9 cellular contexts compared by ENCODE assay signal in the genomic region with DNA sequence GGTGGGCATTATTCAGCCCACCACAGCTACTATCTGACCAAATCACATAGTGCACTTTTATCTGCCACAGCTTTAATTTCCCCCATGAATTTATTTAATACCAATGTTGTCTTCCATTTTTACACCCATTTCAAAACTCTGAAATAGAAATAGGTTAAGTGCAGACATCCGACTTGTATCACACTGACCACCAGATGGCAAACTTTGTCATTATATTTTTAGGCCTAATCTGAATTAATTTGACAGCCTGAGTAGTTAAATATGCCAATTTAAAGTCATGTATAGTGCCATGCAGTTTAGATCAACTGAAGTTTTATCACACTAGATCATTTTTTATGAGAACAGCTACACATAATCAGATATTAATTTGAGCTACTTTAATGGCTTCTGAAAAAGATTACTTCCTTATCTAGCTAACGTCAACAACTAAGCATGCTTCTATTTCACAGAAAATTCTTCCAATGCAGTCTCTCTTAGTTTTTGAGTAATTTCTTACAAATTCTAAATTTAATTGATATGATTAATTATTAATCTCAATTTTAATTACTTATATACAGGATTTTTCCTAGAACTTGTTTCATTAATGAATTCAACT.
DNase-seq lines count a peak whose midpoint lies in the region; ATAC-seq and TF ChIP-seq lines count a peak whose summit lies in the region.
"Had no signal": no experiment of that assay in that cellular context is flagged by ENCODE, and none has a peak within 500 bp of the region (broad histone marks: within the 10 kb centered on the region; RNA-seq: fewer than 3 reads in every experiment).

No MANE protein-coding gene starts in this region.

- H4K20me1 ChIP-seq in DOHH2 (ENCODE audit: control insufficient read depth, insufficient read depth, low read depth, low read length) (no peaks in the 10 kb centered on the region), IMR-90 (ENCODE audit: insufficient read depth, low read length) (no peaks in the 10 kb centered on the region)

- TF ChIP-seq RAD21 in IMR-90 (IDR thresholded peaks at IDR 0.05; ENCODE audit: low read length), result peak; percentile 54

- H3K4me2 ChIP-seq in DOHH2 (ENCODE audit: low read length) (no peak overlapping the region), IMR-90 (ENCODE audit: low read depth, low read length) (no peak overlapping the region)

- no peaks in the 10 kb centered on the region for H3K79me2 ChIP-seq in DOHH2 (ENCODE audit: control insufficient read depth, low read length)

- H2BK15ac ChIP-seq in IMR-90 (ENCODE audit: low read depth, low read length), result no peak overlapping the region

- H3K36me3 ChIP-seq in DOHH2 (ENCODE audit: control insufficient read depth, low read length) (no peaks in the 10 kb centered on the region), IMR-90 (ENCODE audit: control insufficient read depth, insufficient read depth, low read length) (no peaks in the 10 kb centered on the region)

- no peak overlapping the region for H3K9ac ChIP-seq in IMR-90 (ENCODE audit: low read depth, low read length)

- in situ Hi-C loops in IMR-90 (cut with MboI; ENCODE audit: low sequenced_read_pairs), result loop anchor here (5.0 kb wide), 1 partner anchor 581 kb away; no protein-coding TSS in a partner anchor
- in situ Hi-C loops in astrocyte of the spinal cord (cut with HindIII; ENCODE audit: low sequenced_read_pairs), result no loop called here

- H3K18ac ChIP-seq in IMR-90 (ENCODE audit: low read depth, low read length), result no peak overlapping the region

- TF ChIP-seq POLR2A in IMR-90 (IDR thresholded peaks at IDR 0.05; ENCODE audit: low read depth, low read length), result no peak

- H2BK120ac ChIP-seq in IMR-90 (ENCODE audit: low read depth, low read length), result no peak overlapping the region

- H3K9me2 ChIP-seq in DOHH2 (replicated peaks; ENCODE audit: control insufficient read depth, low read length), result no peaks in the 10 kb centered on the region

- no peak overlapping the region for H4K8ac ChIP-seq in IMR-90 (ENCODE audit: low read depth in 2 of 2, low read length in 2 of 2)

- POLR2A ChIA-PET in IMR-90 (lab: Charles Lee; ENCODE audit: unreplicated experiment), result no interaction called here

- H3K27ac ChIP-seq in DOHH2 (ENCODE audit: low read depth, low read length) (no peak overlapping the region), IMR-90 (ENCODE audit: insufficient read depth, low read length) (no peak overlapping the region)

- H4K5ac ChIP-seq in IMR-90 (ENCODE audit: low read depth, low read length), result no peak overlapping the region

- peak; percentile 77 for ATAC-seq in IMR-90 (ENCODE audit: low read depth)
- no peak for ATAC-seq in HG03025 (IDR thresholded peaks at IDR 0.05; ENCODE audit: low FRiP score, unreplicated experiment)
- ATAC-seq in GM19397 (IDR thresholded peaks at IDR 0.05; ENCODE audit: unreplicated experiment), result no peak

- H3K56ac ChIP-seq in IMR-90 (ENCODE audit: extremely low read depth, insufficient read depth, low read length), result no peak overlapping the region

- BruUV-seq in IMR-90 (replicated peaks; lab: Mats Ljungman, UMichigan), result no TSS peak

- no CpG with 5 or more reads among the region's 2 CpGs for WGBS in IMR-90 (ENCODE audit: extremely low coverage in 2 of 2, insufficient read length in 1 of 2), 2 experiments

- dilution Hi-C loops in IMR-90 (cut with HindIII; ENCODE audit: low sequenced_read_pairs, unreplicated experiment), result no loop called here

- H3K79me1 ChIP-seq in IMR-90 (ENCODE audit: low read depth in 1 of 2, low read length in 2 of 2), result no peaks in the 10 kb centered on the region

- no peaks in the 10 kb centered on the region for H3K27me3 ChIP-seq in DOHH2 (ENCODE audit: control insufficient read depth, low read length)
- H3K27me3 ChIP-seq in IMR-90 (ENCODE audit: control insufficient read depth, insufficient read depth, low read length), result no peaks in the 10 kb centered on the region

- no peak overlapping the region for H3K14ac ChIP-seq in IMR-90 (replicated peaks; ENCODE audit: low read depth, low read length)

- TF ChIP-seq CTCF in DOHH2 (IDR thresholded peaks at IDR 0.05; ENCODE audit: low read depth, low read length, poor library complexity, severe bottlenecking) (peak; percentile 57), IMR-90 (conservative IDR thresholded peaks at IDR 0.05; ENCODE audit: low read depth, low read length) (peak; percentile 64), astrocyte of the spinal cord (IDR thresholded peaks at IDR 0.05; ENCODE audit: low read depth, low read length) (peak; percentile 52)

- H2AK9ac ChIP-seq in IMR-90 (replicated peaks; ENCODE audit: low read depth, low read length, poor library complexity), result no peak overlapping the region

- no peaks in the 10 kb centered on the region for H3F3A ChIP-seq in DOHH2 (ENCODE audit: control insufficient read depth, insufficient read depth)

- DNase-seq in IMR-90, result peak; percentile 30
- DNase-seq in astrocyte of the spinal cord (ENCODE audit: low read depth, low spot score), result peak; percentile 52
- DNase-seq in midbrain (lab: John Stamatoyannopoulos, UW), result peak; percentile 33
- DNase-seq in NCI-H187 treated with DMSO at 0.1 percent for 48 hours (lab: John Stamatoyannopoulos, UW), result no peak
- DNase-seq in hippocampal formation (lab: John Stamatoyannopoulos, UW), result no peak
- DNase-seq: naive B cell had no signal

- no peak overlapping the region for H2AFZ ChIP-seq in IMR-90 (replicated peaks; ENCODE audit: low read length, poor library complexity)

- no peak overlapping the region for H2BK20ac ChIP-seq in IMR-90 (ENCODE audit: low read depth, low read length)

- H3K9me1 ChIP-seq in IMR-90 (ENCODE audit: insufficient read depth, low read length), result no peaks in the 10 kb centered on the region

- no peak overlapping the region for H2BK5ac ChIP-seq in IMR-90 (ENCODE audit: low read depth, low read length, poor library complexity, severe bottlenecking)

- no peak overlapping the region for H3K23ac ChIP-seq in IMR-90 (ENCODE audit: low read depth, low read length)

- no peaks in the 10 kb centered on the region for H3K4me1 ChIP-seq in DOHH2 (ENCODE audit: control insufficient read depth, low read length)
- H3K4me1 ChIP-seq in IMR-90 (ENCODE audit: control insufficient read depth, insufficient read depth, low read length), result no peaks in the 10 kb centered on the region

- intact Hi-C loops in IMR-90 (cut with micrococcal nuclease), result loop anchor here (1.0 to 5.0 kb wide), 3 partner anchors 91 to 680 kb away; no protein-coding TSS in a partner anchor

- CTCF ChIA-PET in IMR-90 (lab: Yijun Ruan, JAX), result interaction anchor here (0.6 to 1.8 kb wide), 13 partner anchors 10 to 680 kb away, joined by 3 to 17 read pairs (median 4); no protein-coding TSS in a partner anchor

- no peaks in the 10 kb centered on the region for H3K9me3 ChIP-seq in DOHH2 (ENCODE audit: control insufficient read depth, insufficient read depth, low read length)
- no peaks in the 10 kb centered on the region for H3K9me3 ChIP-seq in IMR-90 (ENCODE audit: control insufficient read depth, insufficient read depth, low read length)

- H4K91ac ChIP-seq in IMR-90 (ENCODE audit: insufficient read depth, low read depth, low read length), result no peak overlapping the region

- H3K4ac ChIP-seq in IMR-90 (ENCODE audit: low read depth, low read length), result no peak overlapping the region

- no peak overlapping the region for H2AK5ac ChIP-seq in IMR-90 (ENCODE audit: low read depth, low read length)

- H3K4me3 ChIP-seq in DOHH2 (ENCODE audit: low read length), result no peak overlapping the region
- no peak overlapping the region for H3K4me3 ChIP-seq in IMR-90 (ENCODE audit: insufficient read depth, low read depth, low read length)
- H3K4me3 ChIP-seq in astrocyte of the spinal cord (ENCODE audit: low read depth, low read length), result no peak overlapping the region

TF ChIP-seq in IMR-90, 13 proteins besides CTCF, POLR2A, EP300 and RAD21:
- no peak for TF ChIP-seq RFX5 (IDR thresholded peaks at IDR 0.05; ENCODE audit: low read depth, low read length)
- no peak for TF ChIP-seq CEBPB (IDR thresholded peaks at IDR 0.05; ENCODE audit: low read depth, low read length)
- TF ChIP-seq CHD1 (IDR thresholded peaks at IDR 0.05; ENCODE audit: low read depth, low read length), result no peak
- no peak for TF ChIP-seq RCOR1 (IDR thresholded peaks at IDR 0.05; ENCODE audit: insufficient replicate concordance, low read length)
- no peak for TF ChIP-seq MAFK (IDR thresholded peaks at IDR 0.05; ENCODE audit: low read depth, low read length)
- TF ChIP-seq SMC3 (IDR thresholded peaks at IDR 0.05; ENCODE audit: low read depth, low read length), result peak; percentile 79
- TF ChIP-seq FOS (IDR thresholded peaks at IDR 0.05; ENCODE audit: low read depth, low read length), result no peak
TF ChIP-seq in IMR-90: peak in this region for 1.

Comparison
In these comparisons a context has a peak if more than half of its experiments do, and no peak if none do; other contexts are left out.
1. DNase-seq: peak in IMR-90 (single experiment), astrocyte of the spinal cord (single experiment) and midbrain (single experiment); none in NCI-H187 treated with DMSO at 0.1 percent for 48 hours (single experiment) and hippocampal formation (0 of 2).
2. Peak in every context shown above with its lines, with median percentiles within 50 percentile points of each other: CTCF ChIP-seq.